In genomic region chr3:142973217-142974009, GRCh38 we compare ENCODE assay signal across 1 cellular context.
TF ChIP-seq lines count a peak whose summit lies in the region.

No MANE protein-coding gene starts in this region.

TF ChIP-seq in H1, 55 proteins besides CTCF, POLR2A, EP300 and RAD21:
- TF ChIP-seq CEBPB (IDR thresholded peaks at IDR 0.05; ENCODE audit: low read depth, low read length) (no peak), POLR2AphosphoS5 (IDR thresholded peaks at IDR 0.05; ENCODE audit: low read depth, low read length) (no peak), FOSL1 (IDR thresholded peaks at IDR 0.05; ENCODE audit: insufficient read depth, low read depth, low read length) (no peak), TBP (IDR thresholded peaks at IDR 0.05; ENCODE audit: low read depth, low read length) (no peak), TEAD4 (IDR thresholded peaks at IDR 0.05; ENCODE audit: low read depth, low read length) (no peak), GTF2F1 (IDR thresholded peaks at IDR 0.05; ENCODE audit: borderline replicate concordance, low read depth, low read length) (no peak), TCF12 (IDR thresholded peaks at IDR 0.05; ENCODE audit: low read depth, low read length) (no peak)
